18 cellular contexts compared by ENCODE assay signal in the genomic region with DNA sequence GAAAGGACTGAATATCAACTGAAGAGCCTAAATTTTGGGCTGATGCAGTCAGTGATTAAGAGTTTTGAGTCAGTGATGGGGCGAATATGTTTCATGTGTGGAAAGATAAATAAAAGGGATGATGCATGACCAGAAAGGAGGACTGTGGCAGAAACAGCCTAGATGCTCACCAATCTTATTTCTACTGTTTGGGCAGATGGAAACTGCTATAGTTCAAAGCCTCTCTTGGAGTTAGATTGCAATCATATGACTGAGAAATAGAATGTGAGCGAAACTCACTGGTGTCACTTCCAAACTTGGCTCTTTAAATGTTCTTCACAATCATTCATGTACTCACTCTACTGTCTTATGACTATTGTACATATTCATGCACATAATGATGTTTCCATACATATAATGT. TPM values are rescaled to one million over a fixed set of nuclear protein-coding genes. Genes with fewer than 3 reads are reported as not detected.
DNase-seq lines count a peak whose midpoint lies in the region; ATAC-seq and TF ChIP-seq lines count a peak whose summit lies in the region.
"Had no signal": no experiment of that assay in that cellular context is flagged by ENCODE, and none has a peak within 500 bp of the region (broad histone marks: within the 10 kb centered on the region; RNA-seq: fewer than 3 reads in every experiment).

No MANE protein-coding gene starts in this region.

- H3K79me2 ChIP-seq in mesendoderm (ENCODE audit: control insufficient read depth, insufficient read depth, low read length) (no peaks in the 10 kb centered on the region), PC-3 (ENCODE audit: low read length) (no peaks in the 10 kb centered on the region)

- no peak for DNase-seq in activated T-cell treated with anti-CD3 and anti-CD28 coated beads, Interleukin-2, amount 50 U/mL, for 4 hours
- no peak for DNase-seq in activated T-cell treated with anti-CD3 and anti-CD28 coated beads, Interleukin-2, amount 50 U/mL, for 48 hours
- DNase-seq in activated naive CD4-positive, alpha-beta T cell treated with anti-CD3 and anti-CD28 coated beads, Interleukin-2, amount 50 U/mL, for 72 hours (ENCODE audit: low spot score in 2 of 2): no peak
- no peak for DNase-seq in activated naive CD4-positive, alpha-beta T cell treated with anti-CD3 and anti-CD28 coated beads for 36 hours
- DNase-seq in mesendoderm: no peak
- DNase-seq in PC-3: no peak
- DNase-seq: AML-193; Caco-2; Calu3; CD4-positive, alpha-beta T cell; CD8-positive, alpha-beta T cell; DMS79 treated with DMSO at 0.1 percent for 48 hours; GF-D8 had no signal

- POLR2A ChIA-PET in PC-3 (lab: Charles Lee; ENCODE audit: unreplicated experiment): no interaction called here

- no peak overlapping the region for H3K9ac ChIP-seq in mesendoderm (ENCODE audit: low read length)
- no peak overlapping the region for H3K9ac ChIP-seq in PC-3 (ENCODE audit: low read length)
- H3K9ac ChIP-seq: BLaER1 treated with 17β-estradiol and CSF1 and Interleukin-3, amounts not matched to agents 10 nM and 100 nM had no signal

- no peak overlapping the region for H2AK5ac ChIP-seq in mesendoderm (ENCODE audit: low read length)

- CTCF ChIA-PET in activated naive CD4-positive, alpha-beta T cell treated with anti-CD3 and anti-CD28 coated beads for 36 hours (lab: Charles Lee): interaction anchor here (1.0 kb wide), 1 partner anchor 9 kb away, joined by 3 read pairs; no protein-coding TSS in a partner anchor
- CTCF ChIA-PET in PC-3 (lab: Charles Lee): no interaction called here

- peaks cover 14% of the 10 kb centered on the region for H3K27me3 Mint-ChIP-seq in activated T-cell treated with anti-CD3 and anti-CD28 coated beads, Interleukin-2, amount 50 U/mL, for 4 hours (ENCODE audit: low read depth)
- peaks cover 2% of the 10 kb centered on the region for H3K27me3 Mint-ChIP-seq in activated naive CD4-positive, alpha-beta T cell treated with anti-CD3 and anti-CD28 coated beads for 36 hours (ENCODE audit: low read depth)

- no peaks in the 10 kb centered on the region for H3K27me3 ChIP-seq in mesendoderm (ENCODE audit: insufficient read depth, low read length, poor library complexity)
- H3K27me3 ChIP-seq in PC-3 (ENCODE audit: low read length): no peaks in the 10 kb centered on the region
- H3K27me3 ChIP-seq: BLaER1 treated with 17β-estradiol and CSF1 and Interleukin-3, amounts not matched to agents 10 nM and 100 nM had no signal

- H3K56ac ChIP-seq in mesendoderm (ENCODE audit: low read length): no peak overlapping the region

- no peak overlapping the region for H2BK120ac ChIP-seq in mesendoderm (ENCODE audit: low read depth, low read length)

- intact Hi-C loops in activated naive CD4-positive, alpha-beta T cell treated with anti-CD3 and anti-CD28 coated beads for 36 hours (cut with micrococcal nuclease): no loop called here
- intact Hi-C loops in PC-3 (cut with micrococcal nuclease): no loop called here

- no TSS peak for BruUV-seq in PC-3 (replicated peaks; lab: Mats Ljungman, UMichigan)

- H3K79me1 ChIP-seq in mesendoderm (ENCODE audit: low read length): no peaks in the 10 kb centered on the region

- H3K36me3 Mint-ChIP-seq in activated T-cell treated with anti-CD3 and anti-CD28 coated beads, Interleukin-2, amount 50 U/mL, for 4 hours (ENCODE audit: insufficient read depth): no peaks in the 10 kb centered on the region
- no peaks in the 10 kb centered on the region for H3K36me3 Mint-ChIP-seq in activated naive CD4-positive, alpha-beta T cell treated with anti-CD3 and anti-CD28 coated beads, Interleukin-2, amount 50 U/mL, for 72 hours
- no peaks in the 10 kb centered on the region for H3K36me3 Mint-ChIP-seq in activated naive CD4-positive, alpha-beta T cell treated with anti-CD3 and anti-CD28 coated beads for 36 hours (ENCODE audit: low read depth)
- H3K36me3 Mint-ChIP-seq: CD8-positive, alpha-beta T cell had no signal

- H2BK15ac ChIP-seq in mesendoderm (replicated peaks; ENCODE audit: low read depth): peak overlapping the region; percentile 2

- H4K20me1 ChIP-seq in PC-3 (ENCODE audit: low read length): no peaks in the 10 kb centered on the region
- H4K20me1 ChIP-seq: BLaER1 treated with 17β-estradiol and CSF1 and Interleukin-3, amounts not matched to agents 10 nM and 100 nM had no signal

- no peak overlapping the region for H2BK5ac ChIP-seq in mesendoderm (ENCODE audit: low read length)

- H2AFZ ChIP-seq in PC-3 (ENCODE audit: low read length): no peak overlapping the region

- H3K23ac ChIP-seq in mesendoderm (ENCODE audit: low read length): no peak overlapping the region

- H3K4ac ChIP-seq in mesendoderm (ENCODE audit: low read depth, low read length): no peak overlapping the region

- H3K36me3 ChIP-seq in mesendoderm (ENCODE audit: control insufficient read depth, insufficient read depth, low read length) (no peaks in the 10 kb centered on the region), PC-3 (ENCODE audit: low read depth, low read length) (no peaks in the 10 kb centered on the region)
- H3K36me3 ChIP-seq: BLaER1 treated with 17β-estradiol and CSF1 and Interleukin-3, amounts not matched to agents 10 nM and 100 nM had no signal

- H3K27ac Mint-ChIP-seq in activated naive CD4-positive, alpha-beta T cell treated with anti-CD3 and anti-CD28 coated beads, Interleukin-2, amount 50 U/mL, for 72 hours: no peak overlapping the region
- H3K27ac Mint-ChIP-seq in activated naive CD4-positive, alpha-beta T cell treated with anti-CD3 and anti-CD28 coated beads for 36 hours: no peak overlapping the region
- H3K27ac Mint-ChIP-seq: B cell; CD4-positive, alpha-beta T cell; CD8-positive, alpha-beta T cell had no signal

- H4K5ac ChIP-seq in mesendoderm (ENCODE audit: low read length): no peak overlapping the region

- no CpG with 5 or more reads among the region's 2 CpGs for WGBS in mesendoderm (ENCODE audit: extremely low coverage, insufficient coverage, low lambda C conversion rate)

- H3K4me2 ChIP-seq in mesendoderm (ENCODE audit: low read length) (no peak overlapping the region), PC-3 (ENCODE audit: low read length) (no peak overlapping the region)
- H3K4me2 ChIP-seq: A549; BLaER1 treated with 17β-estradiol and CSF1 and Interleukin-3, amounts not matched to agents 10 nM and 100 nM had no signal

- H3K4me3 ChIP-seq in mesendoderm (ENCODE audit: low read length) (no peak overlapping the region), PC-3 (ENCODE audit: low read length) (no peak overlapping the region)
- H3K4me3 ChIP-seq: A549; BLaER1 treated with 17β-estradiol and CSF1 and Interleukin-3, amounts not matched to agents 10 nM and 100 nM had no signal

- no peak for TF ChIP-seq CTCF in PC-3 (conservative IDR thresholded peaks at IDR 0.05; ENCODE audit: low read depth, low read length)

- H4K8ac ChIP-seq in mesendoderm (ENCODE audit: low read depth, low read length): no peak overlapping the region

- H3K18ac ChIP-seq in mesendoderm (ENCODE audit: low read length): no peak overlapping the region

- H3K9me2 ChIP-seq in PC-3 (replicated peaks; ENCODE audit: low read length): no peaks in the 10 kb centered on the region

- no peaks in the 10 kb centered on the region for H3K9me3 ChIP-seq in PC-3 (ENCODE audit: low read length)
- H3K9me3 ChIP-seq: A549; BLaER1 treated with 17β-estradiol and CSF1 and Interleukin-3, amounts not matched to agents 10 nM and 100 nM; Caco-2 had no signal

- ATAC-seq in activated T-cell treated with anti-CD3 and anti-CD28 coated beads, Interleukin-2, amount 50 U/mL, for 4 hours: peak; percentile 50 to 57
- peak; percentile 40 to 63 for ATAC-seq in activated naive CD4-positive, alpha-beta T cell treated with anti-CD3 and anti-CD28 coated beads, Interleukin-2, amount 50 U/mL, for 72 hours
- no peak for ATAC-seq in PC-3
- ATAC-seq: A549; CD8-positive, alpha-beta T cell had no signal

- H3F3A ChIP-seq in PC-3 (ENCODE audit: low read length, unreplicated experiment): no peaks in the 10 kb centered on the region

- no peaks in the 10 kb centered on the region for H3K4me1 Mint-ChIP-seq in activated T-cell treated with anti-CD3 and anti-CD28 coated beads, Interleukin-2, amount 50 U/mL, for 4 hours (ENCODE audit: low read depth)
- H3K4me1 Mint-ChIP-seq in activated naive CD4-positive, alpha-beta T cell treated with anti-CD3 and anti-CD28 coated beads for 36 hours (ENCODE audit: low read depth): no peaks in the 10 kb centered on the region
- H3K4me1 Mint-ChIP-seq: B cell had no signal

- H3K4me1 ChIP-seq in mesendoderm (ENCODE audit: control insufficient read depth, low read depth, low read length) (peaks cover under 1% of the 10 kb centered on the region), PC-3 (ENCODE audit: insufficient read depth, low read length) (no peaks in the 10 kb centered on the region)
- H3K4me1 ChIP-seq: A549; BLaER1 treated with 17β-estradiol and CSF1 and Interleukin-3, amounts not matched to agents 10 nM and 100 nM had no signal

- H3K4me3 Mint-ChIP-seq in activated T-cell treated with anti-CD3 and anti-CD28 coated beads, Interleukin-2, amount 50 U/mL, for 4 hours: no peak overlapping the region
- H3K4me3 Mint-ChIP-seq in activated naive CD4-positive, alpha-beta T cell treated with anti-CD3 and anti-CD28 coated beads for 36 hours: no peak overlapping the region
- H3K4me3 Mint-ChIP-seq: B cell; CD4-positive, alpha-beta T cell; CD8-positive, alpha-beta T cell had no signal

- no peaks in the 10 kb centered on the region for H3K9me3 Mint-ChIP-seq in activated T-cell treated with anti-CD3 and anti-CD28 coated beads, Interleukin-2, amount 50 U/mL, for 4 hours
- H3K9me3 Mint-ChIP-seq in activated naive CD4-positive, alpha-beta T cell treated with anti-CD3 and anti-CD28 coated beads, Interleukin-2, amount 50 U/mL, for 72 hours: no peaks in the 10 kb centered on the region
- no peaks in the 10 kb centered on the region for H3K9me3 Mint-ChIP-seq in activated naive CD4-positive, alpha-beta T cell treated with anti-CD3 and anti-CD28 coated beads for 36 hours
- H3K9me3 Mint-ChIP-seq: CD4-positive, alpha-beta T cell; CD8-positive, alpha-beta T cell had no signal

- H3K27ac ChIP-seq in mesendoderm (ENCODE audit: low read depth, low read length) (no peak overlapping the region), PC-3 (ENCODE audit: low read length) (no peak overlapping the region)
- H3K27ac ChIP-seq: 22Rv1; A549; BLaER1 treated with 17β-estradiol and CSF1 and Interleukin-3, amounts not matched to agents 10 nM and 100 nM; C4-2B had no signal

RNA-seq across cellular contexts. Expression of a gene that starts 35.4 kb away (rescaled TPM):
- 10 to 100 TPM; 65.1 to 75.7 (median 75.6) TPM for total RNA-seq in activated T-cell treated with anti-CD3 and anti-CD28 coated beads, Interleukin-2, amount 50 U/mL, for 4 hours
- total RNA-seq in activated naive CD4-positive, alpha-beta T cell treated with anti-CD3 and anti-CD28 coated beads, Interleukin-2, amount 50 U/mL, for 72 hours: 10 to 100 TPM; 83.2 to 87.3 TPM
- total RNA-seq in activated naive CD4-positive, alpha-beta T cell treated with anti-CD3 and anti-CD28 coated beads for 36 hours: 10 to 100 TPM; 76.3 to 81.0 TPM
- polyA plus RNA-seq in mesendoderm (2013, experiment 1 of 2): 86.3 TPM
- 87.6 TPM for polyA plus RNA-seq in mesendoderm (2013, experiment 2 of 2)
- 47.6 and 55.5 TPM in 2 replicates for total RNA-seq in PC-3 (2014; rRNA removed)
